21 cellular contexts compared by ENCODE assay signal in the genomic region with DNA sequence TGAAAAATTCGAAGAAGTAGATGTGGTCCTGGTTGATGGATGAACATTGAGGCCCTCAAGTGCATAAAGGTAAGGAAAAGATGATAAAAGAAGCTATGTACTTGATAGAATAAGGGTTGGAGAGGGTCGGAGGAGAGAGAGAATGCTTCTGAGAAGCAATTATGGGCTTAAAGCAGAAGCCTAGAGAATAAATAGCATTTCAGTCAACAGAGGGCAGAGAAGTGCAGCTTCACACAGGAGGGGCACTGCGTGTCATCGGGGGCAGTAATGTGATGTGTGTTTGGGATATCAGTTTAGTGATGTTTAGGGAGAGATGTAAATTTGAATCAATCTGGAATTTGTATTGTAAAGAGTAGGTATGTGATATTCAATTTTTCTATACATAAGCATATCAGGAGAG.
"Had no signal": no experiment of that assay in that cellular context is flagged by ENCODE, and none has a peak within 500 bp of the region (broad histone marks: within the 10 kb centered on the region; RNA-seq: fewer than 3 reads in every experiment).

No MANE protein-coding gene starts in this region.

- DNase-seq: activated B cell treated with CpG ODN at 0.5 μM for 24 hours; activated CD4-positive, alpha-beta memory T cell treated with anti-CD3 and anti-CD28 coated beads for 36 hours; activated CD4-positive, alpha-beta T cell treated with anti-CD3 and anti-CD28 coated beads for 4 hours; activated naive CD4-positive, alpha-beta T cell treated with Interleukin-2 at 50 U/mL for 16 hours; activated naive CD8-positive, alpha-beta T cell treated with anti-CD3 and anti-CD28 coated beads for 36 hours; activated T-cell treated with anti-CD3 and anti-CD28 coated beads, Interleukin-2, amount 50 U/mL, for 48 hours; amniotic stem cell; colonic mucosa; dorsolateral prefrontal cortex; effector memory CD8-positive, alpha-beta T cell; esophagus squamous epithelium; gastrocnemius medialis; hypothalamus; left ventricle myocardium inferior; naive thymus-derived CD8-positive, alpha-beta T cell; stimulated activated CD4-positive, alpha-beta T cell treated with anti-CD3 and anti-CD28 coated beads, Interleukin-4, amount 100 ng/mL, for 24 hours; stimulated activated naive CD4-positive, alpha-beta T cell treated with Interleukin-2 at 50 U/mL for 16 hours had no signal

- H3K27me3 ChIP-seq: breast epithelium, colonic mucosa, dorsolateral prefrontal cortex, esophagus squamous epithelium, gastrocnemius medialis, vagina had no signal

- H3K36me3 ChIP-seq: breast epithelium, colonic mucosa, esophagus squamous epithelium, gastrocnemius medialis, left ventricle myocardium inferior, prostate gland, thoracic aorta, vagina had no signal

- H3K4me3 ChIP-seq: breast epithelium, colonic mucosa, dorsolateral prefrontal cortex, esophagus squamous epithelium, gastrocnemius medialis, left ventricle myocardium inferior, prostate gland, thoracic aorta, vagina had no signal

- ATAC-seq: effector memory CD8-positive, alpha-beta T cell; gastrocnemius medialis; naive thymus-derived CD8-positive, alpha-beta T cell had no signal

- H3K4me1 ChIP-seq: breast epithelium, colonic mucosa, esophagus squamous epithelium, gastrocnemius medialis, left ventricle myocardium inferior, prostate gland, vagina had no signal

- H3K27ac ChIP-seq: breast epithelium, colonic mucosa, dorsolateral prefrontal cortex, esophagus squamous epithelium, gastrocnemius medialis, prostate gland, thoracic aorta, vagina had no signal
